In genomic region chr2:127044977-127045654, GRCh38 we compare ENCODE assay signal across 23 cellular contexts.
DNase-seq lines count a peak whose midpoint lies in the region; ATAC-seq and TF ChIP-seq lines count a peak whose summit lies in the region.
"Had no signal": no experiment of that assay in that cellular context is flagged by ENCODE, and none has a peak within 500 bp of the region (broad histone marks: within the 10 kb centered on the region; RNA-seq: fewer than 3 reads in every experiment).

No MANE protein-coding gene starts in this region.

- peaks cover 2% of the 10 kb centered on the region for H3K9me3 Mint-ChIP-seq in endodermal cell
- H3K9me3 Mint-ChIP-seq: activated T-cell treated with anti-CD3 and anti-CD28 coated beads, Interleukin-2, amount 50 U/mL, for 72 hours; stimulated activated naive CD8-positive, alpha-beta T cell treated with anti-CD3 and anti-CD28 coated beads, Interleukin-15, amount 100 ng/mL, for 72 hours had no signal

- H3K27me3 Mint-ChIP-seq in endodermal cell (ENCODE audit: insufficient read depth) = peaks cover 3% of the 10 kb centered on the region
- H3K27me3 Mint-ChIP-seq: naive B cell; stimulated activated naive CD8-positive, alpha-beta T cell treated with anti-CD3 and anti-CD28 coated beads, Interleukin-15, amount 100 ng/mL, for 72 hours had no signal

- no peaks in the 10 kb centered on the region for H3K4me1 Mint-ChIP-seq in endodermal cell

- WGBS in endodermal cell (ENCODE audit: insufficient coverage in 1 of 2, insufficient read length in 1 of 2), 2 experiments = 93 to 97% methylated on average over 14 to 20 of the region's 20 CpGs

- no peak overlapping the region for H3K4me3 ChIP-seq in endodermal cell (ENCODE audit: low read length)
- no peak overlapping the region for H3K4me3 ChIP-seq in osteoblast (ENCODE audit: insufficient read depth, low read length)
- H3K4me3 ChIP-seq: transverse colon had no signal

- peak; percentile 28 for DNase-seq in AG08395 (ENCODE audit: low spot score)
- peak; percentile 51 for DNase-seq in GM03348 (ENCODE audit: low spot score)
- peak; percentile 32 for DNase-seq in endodermal cell
- DNase-seq in osteoblast (ENCODE audit: insufficient read length, low spot score, missing footprints) = peak; percentile 77
- no peak for DNase-seq in NCI-H1694 treated with DMSO at 0.1 percent for 48 hours (lab: John Stamatoyannopoulos, UW)
- DNase-seq in OCI-M1 (lab: John Stamatoyannopoulos, UW) = no peak
- DNase-seq: activated CD8-positive, alpha-beta T cell treated with anti-CD3 and anti-CD28 coated beads, Interleukin-2, amount 10 ng/mL, durations not matched to agents 7 days and 5 days; activated naive CD4-positive, alpha-beta T cell treated with Interleukin-2 at 50 U/mL for 16 hours; activated T-cell treated with anti-CD3 and anti-CD28 coated beads, Interleukin-2, amount 50 U/mL, for 72 hours; amygdala; EL; glutamatergic neuron; naive B cell; NCI-H1092 treated with DMSO at 0.1 percent for 48 hours; NCI-H2081 treated with DMSO at 0.1 percent for 48 hours; NCI-H345; nucleus accumbens; SHP77 treated with DMSO at 0.1 percent for 48 hours; transverse colon had no signal

- no peaks in the 10 kb centered on the region for H4K20me1 ChIP-seq in osteoblast (ENCODE audit: insufficient read depth, low read length)

- no peak overlapping the region for H3K4me3 Mint-ChIP-seq in endodermal cell
- H3K4me3 Mint-ChIP-seq: activated CD8-positive, alpha-beta T cell treated with anti-CD3 and anti-CD28 coated beads, Interleukin-2, amount 10 ng/mL, durations not matched to agents 7 days and 5 days; activated T-cell treated with anti-CD3 and anti-CD28 coated beads, Interleukin-2, amount 50 U/mL, for 72 hours; CD14-positive monocyte; naive B cell; stimulated activated naive CD8-positive, alpha-beta T cell treated with anti-CD3 and anti-CD28 coated beads, Interleukin-15, amount 100 ng/mL, for 72 hours had no signal

- H3K36me3 ChIP-seq in endodermal cell (ENCODE audit: control insufficient read depth, insufficient read depth, low read length) (no peaks in the 10 kb centered on the region), osteoblast (ENCODE audit: insufficient read depth, low read length) (no peaks in the 10 kb centered on the region)
- H3K36me3 ChIP-seq: transverse colon had no signal

- ATAC-seq in GM19351 (IDR thresholded peaks at IDR 0.05; ENCODE audit: unreplicated experiment) = no peak
- no peak for ATAC-seq in HG02970 (IDR thresholded peaks at IDR 0.05; ENCODE audit: low FRiP score, unreplicated experiment)
- ATAC-seq: activated CD8-positive, alpha-beta T cell treated with anti-CD3 and anti-CD28 coated beads, Interleukin-2, amount 10 ng/mL, durations not matched to agents 7 days and 5 days; activated T-cell treated with anti-CD3 and anti-CD28 coated beads, Interleukin-2, amount 50 U/mL, for 72 hours had no signal

- no peaks in the 10 kb centered on the region for H3K27me3 ChIP-seq in endodermal cell (ENCODE audit: control insufficient read depth, insufficient read depth, low read length, poor library complexity, severe bottlenecking)
- no peaks in the 10 kb centered on the region for H3K27me3 ChIP-seq in osteoblast (ENCODE audit: insufficient read depth, low read length)
- H3K27me3 ChIP-seq: transverse colon had no signal

- no peak overlapping the region for H2AFZ ChIP-seq in osteoblast (ENCODE audit: low read length)

- no peak overlapping the region for H3K4me2 ChIP-seq in osteoblast (ENCODE audit: insufficient read depth, low read length)

- no peak for TF ChIP-seq CTCF in endodermal cell (conservative IDR thresholded peaks at IDR 0.05)
- TF ChIP-seq CTCF in osteoblast (IDR thresholded peaks at IDR 0.05; ENCODE audit: extremely low read depth, low read depth, low read length) = no peak

- no peaks in the 10 kb centered on the region for H3K79me2 ChIP-seq in osteoblast (ENCODE audit: insufficient read depth, low read length)

- H3K9ac ChIP-seq in endodermal cell (ENCODE audit: extremely low read depth, low read length, poor library complexity, severe bottlenecking) = no peak overlapping the region

- H3K4me1 ChIP-seq in endodermal cell (ENCODE audit: control insufficient read depth, insufficient read depth, low read length) = no peaks in the 10 kb centered on the region
- no peaks in the 10 kb centered on the region for H3K4me1 ChIP-seq in osteoblast (ENCODE audit: insufficient read depth, low read length)

- H3K27ac Mint-ChIP-seq in endodermal cell = no peak overlapping the region
- H3K27ac Mint-ChIP-seq: activated CD8-positive, alpha-beta T cell treated with anti-CD3 and anti-CD28 coated beads, Interleukin-2, amount 10 ng/mL, durations not matched to agents 7 days and 5 days; activated T-cell treated with anti-CD3 and anti-CD28 coated beads, Interleukin-2, amount 50 U/mL, for 72 hours; CD14-positive monocyte; stimulated activated naive CD8-positive, alpha-beta T cell treated with anti-CD3 and anti-CD28 coated beads, Interleukin-15, amount 100 ng/mL, for 72 hours had no signal

- no peaks in the 10 kb centered on the region for H3K36me3 Mint-ChIP-seq in endodermal cell (ENCODE audit: low read depth)
- H3K36me3 Mint-ChIP-seq: CD14-positive monocyte, naive B cell had no signal

- no peak overlapping the region for H3K27ac ChIP-seq in endodermal cell (ENCODE audit: low read depth, low read length)
- H3K27ac ChIP-seq in osteoblast (ENCODE audit: low read depth, low read length) = no peak overlapping the region
- H3K27ac ChIP-seq: transverse colon had no signal

- H3K9me3 ChIP-seq in endodermal cell (ENCODE audit: control insufficient read depth, low read length) (peaks cover 9% of the 10 kb centered on the region), osteoblast (ENCODE audit: low read depth, low read length) (no peaks in the 10 kb centered on the region)
- H3K9me3 ChIP-seq: transverse colon had no signal

Comparison
In these comparisons a context has a peak if more than half of its experiments do, and no peak if none do; other contexts are left out.
1. DNase-seq: peak in AG08395 (single experiment), GM03348 (single experiment), endodermal cell (single experiment) and osteoblast (single experiment); none in NCI-H1694 treated with DMSO at 0.1 percent for 48 hours (single experiment) and OCI-M1 (single experiment).